12 cellular contexts compared by ENCODE assay signal in the genomic region with DNA sequence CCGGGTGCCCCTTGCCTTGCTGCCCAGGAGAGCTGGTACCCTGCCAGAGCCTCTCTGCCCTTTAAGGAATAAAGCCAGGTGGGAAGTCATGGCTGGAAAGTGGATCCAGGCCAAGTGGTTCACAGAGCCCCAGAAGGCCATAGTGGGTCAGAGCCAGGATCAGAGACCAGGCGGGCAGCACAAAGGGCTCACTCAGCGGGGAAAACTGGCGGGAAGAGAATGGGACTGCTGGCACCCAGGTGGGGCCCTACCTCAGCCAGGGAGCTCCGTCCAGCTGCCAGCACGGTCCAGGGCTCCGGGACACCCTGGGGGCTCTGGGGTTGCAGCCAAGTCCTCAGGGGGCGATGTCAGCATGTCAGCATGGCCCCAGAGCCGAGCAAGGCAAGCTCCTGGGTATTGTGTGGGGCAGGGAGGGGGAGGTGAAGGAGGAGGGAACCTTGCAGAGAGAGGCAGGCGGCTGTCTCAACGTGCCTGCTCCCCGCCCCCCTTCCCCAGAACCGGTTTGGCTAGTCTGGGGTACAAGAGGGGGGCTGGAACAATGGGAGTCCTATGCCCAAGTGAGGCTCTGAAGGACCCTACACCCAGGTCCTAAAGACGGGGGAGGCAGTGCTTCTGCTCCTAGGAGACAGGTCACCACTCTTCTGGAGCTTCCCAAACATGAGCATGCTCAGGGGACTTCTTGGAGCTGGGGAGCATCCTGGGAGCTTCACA. TPM values are rescaled to one million over a fixed set of nuclear protein-coding genes. Genes with fewer than 3 reads are reported as not detected.
DNase-seq lines count a peak whose midpoint lies in the region; ATAC-seq, FAIRE-seq and TF ChIP-seq lines count a peak whose summit lies in the region.
"Had no signal": no experiment of that assay in that cellular context is flagged by ENCODE, and none has a peak within 500 bp of the region (broad histone marks: within the 10 kb centered on the region; RNA-seq: fewer than 3 reads in every experiment).

A gene (minus strand): TSS at position 402 of the 711 bp plus-strand sequence. CDS start 3,598 bp downstream, outside the sequence.

- TF ChIP-seq CTCF in breast epithelium (IDR thresholded peaks at IDR 0.05) (no peak), MCF 10A (IDR thresholded peaks at IDR 0.05; ENCODE audit: unreplicated experiment) (no peak), kidney (IDR thresholded peaks at IDR 0.05; ENCODE audit: borderline replicate concordance, extremely low read depth, insufficient read depth) (no peak), vagina (IDR thresholded peaks at IDR 0.05) (no peak)

- H3K9ac ChIP-seq in NT2/D1 (ENCODE audit: insufficient read length, low read depth), result peak within 1 kb of the TSS; percentile 25
- H3K9ac ChIP-seq in kidney (ENCODE audit: low read length in 2 of 2), result peak within 1 kb of the TSS in 1 of 2 donors; percentile 15

- H3K9me3 Mint-ChIP-seq in MCF 10A (ENCODE audit: unreplicated experiment), result no peaks in the 10 kb centered on the region
- no peaks in the 10 kb centered on the region for H3K9me3 Mint-ChIP-seq in stimulated activated memory B cell treated with anti-CD40 and anti-IgM and Interleukin-4, amounts not matched to agents 10 μg/mL and 1 μg/mL and 100 μg/mL, for 72 hours

- H3K36me3 ChIP-seq in breast epithelium, result no peaks in the 10 kb centered on the region
- no peaks in the 10 kb centered on the region for H3K36me3 ChIP-seq in NT2/D1 (ENCODE audit: insufficient read depth, insufficient read length, low read length)
- no peaks in the 10 kb centered on the region for H3K36me3 ChIP-seq in kidney (ENCODE audit: control insufficient read depth in 1 of 2, insufficient read depth in 2 of 2, low read length in 2 of 2)
- no peaks in the 10 kb centered on the region for H3K36me3 ChIP-seq in vagina
- H3K36me3 ChIP-seq: right atrium auricular region had no signal

- H3K9me3 ChIP-seq in breast epithelium (no peaks in the 10 kb centered on the region), NT2/D1 (ENCODE audit: insufficient read depth, low read length) (no peaks in the 10 kb centered on the region), kidney (ENCODE audit: control insufficient read depth in 1 of 2, low read length in 2 of 2) (no peaks in the 10 kb centered on the region), vagina (no peaks in the 10 kb centered on the region)
- H3K9me3 ChIP-seq: right atrium auricular region had no signal

- no peaks in the 10 kb centered on the region for H3K27me3 Mint-ChIP-seq in MCF 10A (ENCODE audit: insufficient read depth, unreplicated experiment)
- peaks cover 9% of the 10 kb centered on the region for H3K27me3 Mint-ChIP-seq in stimulated activated memory B cell treated with anti-CD40 and anti-IgM and Interleukin-4, amounts not matched to agents 10 μg/mL and 1 μg/mL and 100 μg/mL, for 72 hours

- intact Hi-C loops in breast epithelium (cut with DNase I; ENCODE audit: low total_unique reads) (no loop called here), MCF 10A (cut with micrococcal nuclease) (no loop called here), kidney (cut with DNase I) (no loop called here), vagina (cut with DNase I) (no loop called here)

- CTCF ChIA-PET in MCF 10A (lab: Yijun Ruan, JAX), result interaction anchor here (0.6 to 1.0 kb wide), 2 partner anchors 129 to 130 kb away, joined by 3 to 4 read pairs; no protein-coding TSS in a partner anchor

- H3K27me3 ChIP-seq in breast epithelium (no peaks in the 10 kb centered on the region), NT2/D1 (ENCODE audit: insufficient read depth, insufficient read length) (peaks cover 12% of the 10 kb centered on the region), vagina (no peaks in the 10 kb centered on the region)
- H3K27me3 ChIP-seq: right atrium auricular region had no signal

- peaks cover 0 to 17% of the 10 kb centered on the region in 2 donors for H3K4me1 ChIP-seq in breast epithelium
- H3K4me1 ChIP-seq in NT2/D1 (ENCODE audit: insufficient read depth, insufficient read length), result peaks cover 9% of the 10 kb centered on the region
- peaks cover 0 to 16% of the 10 kb centered on the region in 2 donors for H3K4me1 ChIP-seq in kidney (ENCODE audit: control insufficient read depth in 1 of 2, insufficient read depth in 1 of 2, low read depth in 1 of 2, low read length in 2 of 2)
- peaks cover 57% of the 10 kb centered on the region for H3K4me1 ChIP-seq in vagina

- FAIRE-seq in kidney (lab: Jason Lieb, UNC), result no peak
- FAIRE-seq: HTR-8/SVneo had no signal

- no peak within 1 kb of the TSS for H3K4me3 Mint-ChIP-seq in MCF 10A (ENCODE audit: unreplicated experiment)
- H3K4me3 Mint-ChIP-seq in stimulated activated memory B cell treated with anti-CD40 and anti-IgM and Interleukin-4, amounts not matched to agents 10 μg/mL and 1 μg/mL and 100 μg/mL, for 72 hours, result no peak within 1 kb of the TSS

- ATAC-seq in stimulated activated memory B cell treated with anti-CD40 and anti-IgM and Interleukin-4, amounts not matched to agents 10 μg/mL and 1 μg/mL and 100 μg/mL, for 72 hours, result no peak
- ATAC-seq: Right ventricle myocardium inferior had no signal

- no peak within 1 kb of the TSS for H3K27ac Mint-ChIP-seq in MCF 10A (ENCODE audit: low read depth, unreplicated experiment)
- H3K27ac Mint-ChIP-seq in stimulated activated memory B cell treated with anti-CD40 and anti-IgM and Interleukin-4, amounts not matched to agents 10 μg/mL and 1 μg/mL and 100 μg/mL, for 72 hours, result no peak within 1 kb of the TSS

- H3K4me1 Mint-ChIP-seq in MCF 10A (ENCODE audit: insufficient read depth, unreplicated experiment), result no peaks in the 10 kb centered on the region
- peaks cover 19% of the 10 kb centered on the region for H3K4me1 Mint-ChIP-seq in stimulated activated memory B cell treated with anti-CD40 and anti-IgM and Interleukin-4, amounts not matched to agents 10 μg/mL and 1 μg/mL and 100 μg/mL, for 72 hours

- H3K4me3 ChIP-seq in breast epithelium (peak within 1 kb of the TSS in 2 of 3 donors; percentile 37 to 56), NT2/D1 (ENCODE audit: insufficient read length, low read depth) (no peak within 1 kb of the TSS), kidney (ENCODE audit: low read length in 2 of 2) (no peak within 1 kb of the TSS), vagina (peak within 1 kb of the TSS in 1 of 2 donors; percentile 23)
- H3K4me3 ChIP-seq: right atrium auricular region had no signal

- TF ChIP-seq POLR2A in breast epithelium (IDR thresholded peaks at IDR 0.05), result no peak
- no peak for TF ChIP-seq POLR2A in vagina (IDR thresholded peaks at IDR 0.05)

- POLR2A ChIA-PET in MCF 10A (lab: Yijun Ruan, JAX), result interaction anchor here (1.0 kb wide), 1 partner anchor 10 kb away, joined by 4 read pairs; no protein-coding TSS in a partner anchor

- DNase-seq in breast epithelium (ENCODE audit: low spot score in 2 of 2), result peak; percentile 75 to 81
- no peak for DNase-seq in MCF 10A (ENCODE audit: unreplicated experiment)
- no peak for DNase-seq in NT2/D1 (ENCODE audit: low read depth, low spot score)
- peak; percentile 85 for DNase-seq in kidney
- DNase-seq in vagina (ENCODE audit: extremely low spot score in 2 of 2), result no peak
- no peak for DNase-seq in hepatic stellate cell (ENCODE audit: low spot score)
- no peak for DNase-seq in effector CD8-positive, alpha-beta T cell (lab: John Stamatoyannopoulos, UW)
- DNase-seq: hypothalamus had no signal

- BruUV-seq in MCF 10A (replicated peaks; lab: Mats Ljungman, UMichigan), result no TSS peak

- H3K36me3 Mint-ChIP-seq in MCF 10A (ENCODE audit: insufficient read depth, unreplicated experiment), result no peaks in the 10 kb centered on the region
- H3K36me3 Mint-ChIP-seq in stimulated activated memory B cell treated with anti-CD40 and anti-IgM and Interleukin-4, amounts not matched to agents 10 μg/mL and 1 μg/mL and 100 μg/mL, for 72 hours, result no peaks in the 10 kb centered on the region

- H3K27ac ChIP-seq in breast epithelium (peak within 1 kb of the TSS; percentile 59 to 68), kidney (ENCODE audit: low read depth in 2 of 2, low read length in 2 of 2) (peak within 1 kb of the TSS in 1 of 2 donors; percentile 22), vagina (peak within 1 kb of the TSS; percentile 45)
- H3K27ac ChIP-seq: right atrium auricular region had no signal

RNA-seq across cellular contexts. Expression of the gene that starts here (rescaled TPM):
- 10 to 100 TPM in 2 of 3 donors, 1 to 10 TPM in 1; 7.5 to 18.0 (median 12.9) TPM for total RNA-seq in breast epithelium
- total RNA-seq in MCF 10A (2022), result 1.7 and 1.9 TPM in 2 replicates
- 8.2 TPM for total RNA-seq in kidney
- 3.5 TPM for polyA plus RNA-seq in kidney (ENCODE audit: insufficient read depth, low read depth, low replicate concordance)
- 19.4 TPM for total RNA-seq in vagina

Comparison
In these comparisons a context has a peak if more than half of its experiments do, and no peak if none do; other contexts are left out.
1. DNase-seq: peak in breast epithelium (2 of 2) and kidney (single experiment); none in MCF 10A (single experiment), NT2/D1 (single experiment), vagina (0 of 2), hepatic stellate cell (single experiment) and effector CD8-positive, alpha-beta T cell (single experiment).
2. H3K4me3 ChIP-seq: peak in breast epithelium (2 of 3); none in NT2/D1 (single experiment) and kidney (0 of 2).